Comparison of ENCODE assay signal across 8 cellular contexts in the genomic region with DNA sequence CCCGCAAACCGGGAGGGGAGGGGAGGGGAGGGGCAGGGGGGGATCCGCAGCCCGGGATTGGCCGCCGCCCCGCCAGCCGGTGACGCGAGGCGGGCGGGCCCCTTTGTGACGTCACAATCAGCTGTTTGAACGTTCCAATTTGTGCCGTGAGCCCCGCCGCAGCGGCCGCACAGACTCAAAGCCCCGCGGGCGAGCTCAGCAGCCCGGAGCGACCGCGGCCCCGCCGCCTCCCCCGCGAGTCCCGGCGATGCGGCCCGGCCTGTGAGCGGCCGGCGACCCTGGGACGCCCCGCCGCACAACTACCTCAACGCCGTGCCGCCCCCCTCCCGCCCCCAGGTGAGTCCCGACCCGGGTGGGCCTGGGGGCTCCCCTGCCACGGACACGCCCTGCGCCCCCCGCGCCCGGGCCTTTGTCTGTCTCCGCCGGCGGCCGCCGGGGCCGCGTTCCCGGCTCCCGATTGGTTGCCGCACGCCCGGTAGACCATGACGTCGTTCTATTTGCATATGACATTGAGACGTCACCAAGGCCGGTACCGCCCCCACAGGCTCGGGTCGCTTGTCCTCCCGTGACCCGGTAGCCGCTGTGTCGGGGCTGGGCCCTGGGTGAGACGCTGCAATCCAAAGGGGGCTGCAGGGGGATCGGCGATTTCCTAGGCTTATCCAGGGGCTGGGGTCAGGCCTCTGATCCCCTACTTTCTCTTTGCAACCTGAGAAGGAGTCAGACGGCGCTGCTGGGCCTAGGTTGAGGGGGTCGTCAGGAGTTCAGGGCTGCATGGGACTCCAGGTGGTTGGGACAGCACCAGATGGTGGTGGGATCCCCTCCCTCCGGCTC. TPM values are rescaled to one million over a fixed set of nuclear protein-coding genes. Genes with fewer than 3 reads are reported as not detected.
DNase-seq lines count a peak whose midpoint lies in the region; ATAC-seq, FAIRE-seq and TF ChIP-seq lines count a peak whose summit lies in the region.

Gene TP53INP2, plus strand, starts transcription at position 168 of the 831 bp plus-strand sequence. CDS start 4,396 bp downstream, outside the sequence.

- TF ChIP-seq POLR2A in GM12892 (IDR thresholded peaks at IDR 0.05; ENCODE audit: low read depth, low read length): peak; percentile 40; the same call in 1 of the 2 replicates

- intact Hi-C loops in right cardiac atrium (cut with DNase I): loop anchor here in 3 of 4 donors (5.0 to 10.0 kb wide), 3 partner anchors 120 to 167 kb away; no protein-coding TSS in a partner anchor

- peaks cover 10% of the 10 kb centered on the region for H3K27me3 Mint-ChIP-seq in astrocyte (ENCODE audit: low read depth, unreplicated experiment)

- DNase-seq in GM12892 (ENCODE audit: insufficient read length): peak; percentile 75
- DNase-seq in NCI-H2029 treated with DMSO at 0.1 percent for 48 hours (lab: John Stamatoyannopoulos, UW): peak; percentile 52
- peak; percentile 87 for DNase-seq in T-helper 9 cell
- peak; percentile 85 for DNase-seq in astrocyte (ENCODE audit: low read depth)
- DNase-seq in right cardiac atrium: peak; percentile 95 to 98 (median 97)
- DNase-seq in putamen (ENCODE audit: low spot score): peak; percentile 94
- DNase-seq in urothelium cell line (ENCODE audit: low spot score): peak; percentile 91

- H3K9ac ChIP-seq in astrocyte (ENCODE audit: low read length): peak within 1 kb of the TSS; percentile 89

- H3K4me1 Mint-ChIP-seq in astrocyte (ENCODE audit: low read depth, unreplicated experiment): peaks cover 6% of the 10 kb centered on the region

- ATAC-seq in HG02943 (IDR thresholded peaks at IDR 0.05; ENCODE audit: low read depth, unreplicated experiment): peak; percentile 44
- peak; percentile 80 to 85 for ATAC-seq in right cardiac atrium

- H3K4me3 Mint-ChIP-seq in astrocyte (ENCODE audit: unreplicated experiment): peak within 1 kb of the TSS; percentile 96

- H3K9me3 Mint-ChIP-seq in astrocyte (ENCODE audit: unreplicated experiment): no peaks in the 10 kb centered on the region

- peak within 1 kb of the TSS; percentile 93 for H3K27ac Mint-ChIP-seq in astrocyte (ENCODE audit: unreplicated experiment)

- H3K79me2 ChIP-seq in astrocyte (ENCODE audit: insufficient read depth, low read length): no peaks in the 10 kb centered on the region

- H3K9me3 ChIP-seq in astrocyte (ENCODE audit: insufficient read depth, low read depth, low read length): no peaks in the 10 kb centered on the region
- no peaks in the 10 kb centered on the region for H3K9me3 ChIP-seq in right cardiac atrium (ENCODE audit: control insufficient read depth, low read length)

- H3K27me3 ChIP-seq in astrocyte (ENCODE audit: insufficient read depth, low read length) (no peaks in the 10 kb centered on the region), right cardiac atrium (ENCODE audit: control insufficient read depth, insufficient read depth) (no peaks in the 10 kb centered on the region)

- H3K4me1 ChIP-seq in astrocyte (ENCODE audit: insufficient read depth, low read length) (peaks cover 19% of the 10 kb centered on the region), right cardiac atrium (ENCODE audit: control insufficient read depth, insufficient read depth, low read length) (peaks cover 3% of the 10 kb centered on the region)

- peaks cover 26% of the 10 kb centered on the region for H4K20me1 ChIP-seq in astrocyte (ENCODE audit: insufficient read depth, low read length)

- no peak for TF ChIP-seq CTCF in astrocyte (IDR thresholded peaks at IDR 0.05; ENCODE audit: insufficient read depth, low read depth, low read length)

- FAIRE-seq in GM12892 (lab: Jason Lieb, UNC): peak; percentile 76
- no peak for FAIRE-seq in astrocyte (lab: Jason Lieb, UNC)
- FAIRE-seq in urothelium cell line (lab: Jason Lieb, UNC): no peak

- H2AFZ ChIP-seq in astrocyte (ENCODE audit: low read depth, low read length): peak within 1 kb of the TSS; percentile 76

- H3K4me3 ChIP-seq in astrocyte (ENCODE audit: insufficient read depth, low read depth, low read length) (peak within 1 kb of the TSS; percentile 85), right cardiac atrium (ENCODE audit: low read length) (peak within 1 kb of the TSS; percentile 76)

- under 1% methylated on average over 82 of the region's 82 CpGs for WGBS in right cardiac atrium

- H3K27ac ChIP-seq in astrocyte (ENCODE audit: low read depth, low read length) (peak within 1 kb of the TSS; percentile 85), right cardiac atrium (ENCODE audit: low read length) (peak within 1 kb of the TSS; percentile 97)

- no peaks in the 10 kb centered on the region for H3K36me3 Mint-ChIP-seq in astrocyte (ENCODE audit: low read depth, unreplicated experiment)

- H3K36me3 ChIP-seq in astrocyte (ENCODE audit: insufficient read depth, low read length): no peaks in the 10 kb centered on the region

- peak within 1 kb of the TSS; percentile 94 for H3K4me2 ChIP-seq in astrocyte (ENCODE audit: low read length)

RNA-seq across cellular contexts. Expression of gene TP53INP2, which starts in this region (rescaled TPM):
- polyA plus RNA-seq in GM12892 (2012; ENCODE audit: missing spikeins): 2.7 TPM
- 19.6 and 22.7 TPM in 2 replicates for total RNA-seq in astrocyte
- total RNA-seq in right cardiac atrium: 100 to 1,000 TPM in 2 of 4 donors, 10 to 100 TPM in 2; 72.7 to 133 (median 113) TPM
- polyA plus RNA-seq in right cardiac atrium: 72.0 TPM

Comparison
In these comparisons a context has a peak if more than half of its experiments do, and no peak if none do; other contexts are left out.
1. Peak in every context shown above with its lines: DNase-seq, ATAC-seq, H3K4me3 ChIP-seq and H3K27ac ChIP-seq.